ENCODE assay signal across 21 cellular contexts in the genomic region with DNA sequence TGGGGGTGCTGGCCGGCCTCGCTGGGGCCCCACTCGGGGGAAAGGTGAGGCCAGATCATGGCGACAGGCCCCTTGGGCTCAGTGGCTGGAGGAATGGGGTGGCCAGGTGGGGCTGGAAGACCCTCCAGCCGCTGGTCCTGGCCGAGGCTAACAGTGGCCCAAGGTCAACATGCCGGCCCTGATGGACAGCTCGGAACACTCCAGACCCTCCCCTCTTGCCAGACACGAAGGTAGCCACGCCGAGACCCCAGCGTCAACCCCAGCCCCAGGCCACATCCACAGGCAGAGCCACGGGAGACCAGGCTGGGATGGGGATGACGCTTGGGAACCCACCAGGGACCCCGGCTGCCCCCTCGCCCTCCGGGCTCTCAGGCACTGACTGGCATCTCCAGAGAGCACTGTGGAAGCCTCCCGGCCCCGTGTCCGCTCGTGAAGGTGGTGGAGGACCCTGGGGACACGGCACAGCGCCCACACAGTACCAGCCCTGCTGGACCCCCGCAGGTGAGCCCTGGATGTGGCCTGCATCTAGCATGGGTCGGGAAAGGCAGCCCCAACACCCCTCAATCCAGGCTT. TPM values are rescaled to one million over a fixed set of nuclear protein-coding genes. Genes with fewer than 3 reads are reported as not detected.
DNase-seq lines count a peak whose midpoint lies in the region; ATAC-seq and TF ChIP-seq lines count a peak whose summit lies in the region.
"Had no signal": no experiment of that assay in that cellular context is flagged by ENCODE, and none has a peak within 500 bp of the region (broad histone marks: within the 10 kb centered on the region; RNA-seq: fewer than 3 reads in every experiment).

No MANE protein-coding gene starts in this region.

- H3K36me3 ChIP-seq in GM23338 (ENCODE audit: insufficient read depth) (no peaks in the 10 kb centered on the region), hepatocyte (replicated peaks; ENCODE audit: insufficient read depth, low read depth) (no peaks in the 10 kb centered on the region), neuronal stem cell (replicated peaks in 1 of 2; ENCODE audit: control insufficient read depth in 2 of 2, insufficient read depth in 2 of 2, low read length in 2 of 2) (peaks cover 0 to under 1% of the 10 kb centered on the region in 2 donors), HAP-1 (replicated peaks) (no peaks in the 10 kb centered on the region; the same call in 1 of the 2 replicates), Peyer's patch (peaks cover 0 to 2% (median 0%) of the 10 kb centered on the region in 3 donors)

- ATAC-seq in GM23338 (peak; percentile 3; the same call in 1 of the 3 replicates), GM21723 (IDR thresholded peaks at IDR 0.05; ENCODE audit: unreplicated experiment) (no peak)
- ATAC-seq: Right ventricle myocardium inferior had no signal

- H3K27ac Mint-ChIP-seq in GM23338: no peak overlapping the region

- H3K27me3 ChIP-seq in GM23338 (ENCODE audit: insufficient read depth) (peaks cover 10% of the 10 kb centered on the region; the same call in 1 of the 2 replicates), hepatocyte (peaks cover 24% of the 10 kb centered on the region), neuronal stem cell (ENCODE audit: control insufficient read depth in 3 of 3, insufficient read depth in 3 of 3, low read depth in 1 of 3, low read length in 3 of 3) (peaks cover 0 to 21% (median 17%) of the 10 kb centered on the region in 3 experiments), HAP-1 (ENCODE audit: low read depth) (no peaks in the 10 kb centered on the region), Peyer's patch (peaks cover 0 to 21% of the 10 kb centered on the region in 2 donors)

- H3K27ac ChIP-seq in GM23338 (ENCODE audit: low read depth): no peak overlapping the region
- peak overlapping the region; percentile 38 for H3K27ac ChIP-seq in adipose tissue (ENCODE audit: low read depth, low read length)
- H3K27ac ChIP-seq in hepatocyte: no peak overlapping the region
- no peak overlapping the region for H3K27ac ChIP-seq in neuronal stem cell (replicated peaks; ENCODE audit: low read length)
- no peak overlapping the region for H3K27ac ChIP-seq in Peyer's patch
- H3K27ac ChIP-seq: A549 had no signal

- H2BK5ac ChIP-seq in neuronal stem cell (ENCODE audit: low read length): no peak overlapping the region

- H3K9me3 ChIP-seq in hepatocyte (ENCODE audit: low read depth): no peaks in the 10 kb centered on the region
- no peaks in the 10 kb centered on the region for H3K9me3 ChIP-seq in neuronal stem cell (replicated peaks in 1 of 2; ENCODE audit: control insufficient read depth in 2 of 2, insufficient read depth in 1 of 2, low read depth in 1 of 2, low read length in 2 of 2)
- H3K9me3 ChIP-seq in HAP-1: no peaks in the 10 kb centered on the region
- H3K9me3 ChIP-seq in Peyer's patch: no peaks in the 10 kb centered on the region
- H3K9me3 ChIP-seq: A549 had no signal

- H3K79me1 ChIP-seq in neuronal stem cell (ENCODE audit: low read depth, low read length): peaks cover under 1% of the 10 kb centered on the region

- peak overlapping the region; percentile 84 for H3K9ac ChIP-seq in neuronal stem cell (ENCODE audit: low read depth, low read length, poor library complexity)

- H3K4me1 ChIP-seq in GM23338 (ENCODE audit: insufficient read depth) (peaks cover 3% of the 10 kb centered on the region; the same call in 1 of the 2 replicates), hepatocyte (ENCODE audit: insufficient read depth) (peaks cover 3% of the 10 kb centered on the region), neuronal stem cell (ENCODE audit: control insufficient read depth in 2 of 2, insufficient read depth in 1 of 2, low read depth in 1 of 2, low read length in 2 of 2) (peaks cover 3 to 10% of the 10 kb centered on the region in 2 donors), HAP-1 (no peaks in the 10 kb centered on the region), Peyer's patch (peaks cover 0 to 16% (median 10%) of the 10 kb centered on the region in 4 donors)

- peaks cover 5% of the 10 kb centered on the region for H3K36me3 Mint-ChIP-seq in GM23338 (ENCODE audit: low read depth)
- H3K36me3 Mint-ChIP-seq: CD4-positive, CD25-positive, alpha-beta regulatory T cell had no signal

- no peaks in the 10 kb centered on the region; the same call in 1 of the 2 replicates for H4K20me1 ChIP-seq in GM23338 (replicated peaks; ENCODE audit: insufficient read depth)
- no peaks in the 10 kb centered on the region for H4K20me1 ChIP-seq in hepatocyte (ENCODE audit: insufficient read depth, poor library complexity, severe bottlenecking)

- in situ Hi-C loops in HAP-1 (cut with MboI; ENCODE audit: low sequenced_read_pairs): loop anchor here (10.0 kb wide), 1 partner anchor 57 kb away; a partner anchor contains a TSS

- no peaks in the 10 kb centered on the region for H3K9me2 ChIP-seq in GM23338 (ENCODE audit: insufficient read depth)
- H3K9me2 ChIP-seq in hepatocyte (replicated peaks; ENCODE audit: insufficient read depth): no peaks in the 10 kb centered on the region

- H2BK15ac ChIP-seq in neuronal stem cell (ENCODE audit: low read length): peak overlapping the region; percentile 33

- H2BK120ac ChIP-seq in neuronal stem cell (ENCODE audit: low read depth, low read length): no peak overlapping the region

- H2BK12ac ChIP-seq in neuronal stem cell (ENCODE audit: low read length): no peak overlapping the region

- no peak overlapping the region for H3K4ac ChIP-seq in neuronal stem cell (ENCODE audit: low read length)

- H3F3A ChIP-seq in GM23338 (replicated peaks; ENCODE audit: low read depth): peaks cover 8% of the 10 kb centered on the region; the same call in 1 of the 2 replicates

- peak overlapping the region; percentile 94 for H3K18ac ChIP-seq in neuronal stem cell (ENCODE audit: low read length)

- DNase-seq in GM23338 (ENCODE audit: low spot score): no peak
- no peak for DNase-seq in hepatocyte (ENCODE audit: low spot score)
- DNase-seq in neuronal stem cell (ENCODE audit: low spot score): no peak
- DNase-seq in HAP-1 (ENCODE audit: low spot score in 2 of 2): no peak
- DNase-seq in activated CD4-positive, alpha-beta T cell treated with anti-CD3 and anti-CD28 coated beads, Interleukin-2, amount 50 U/mL, for 1 hour: no peak
- DNase-seq in Peyer's patch: no peak
- DNase-seq: CD4-positive, CD25-positive, alpha-beta regulatory T cell; COR-L47; DMS79; GOT3; MM.1S; NCI-H1048; NCI-H1417 treated with DMSO at 0.1 percent for 48 hours; NCI-H187; SW 1271 had no signal

- 60 to 72% (median 67%) methylated on average over 18 to 25 of the region's 25 CpGs for WGBS in adipose tissue, 3 donors
- 79% methylated on average over 25 of the region's 25 CpGs for WGBS in hepatocyte (ENCODE audit: low lambda C conversion rate, missing lambda C conversion rate)
- WGBS in neuronal stem cell (ENCODE audit: extremely low coverage in 2 of 2, insufficient read length in 2 of 2, insufficient replicate concordance in 1 of 2), 2 donors: no CpG with 5 or more reads among the region's 25 CpGs

- H3K23ac ChIP-seq in neuronal stem cell (ENCODE audit: low read depth, low read length, poor library complexity): peak overlapping the region; percentile 73

- no peak overlapping the region for H2AFZ ChIP-seq in GM23338
- H2AFZ ChIP-seq in hepatocyte: no peak overlapping the region
- H2AFZ ChIP-seq in neuronal stem cell (ENCODE audit: low read length): no peak overlapping the region

- no peak overlapping the region for H4K91ac ChIP-seq in neuronal stem cell (ENCODE audit: low read depth, low read length, poor library complexity)

- peaks cover 2% of the 10 kb centered on the region; the same call in 1 of the 3 replicates for H3K4me1 Mint-ChIP-seq in GM23338

- TF ChIP-seq POLR2A in Peyer's patch (IDR thresholded peaks at IDR 0.05): no peak

- peaks cover 2% of the 10 kb centered on the region for H3K27me3 Mint-ChIP-seq in GM23338 (ENCODE audit: insufficient read depth, low read depth, poor library complexity)

- H2AK5ac ChIP-seq in neuronal stem cell (ENCODE audit: low read depth, low read length): peak overlapping the region; percentile 86

- H3K79me2 ChIP-seq in GM23338 (replicated peaks; ENCODE audit: insufficient read depth) (no peaks in the 10 kb centered on the region), hepatocyte (no peaks in the 10 kb centered on the region)

- H3K14ac ChIP-seq in neuronal stem cell (ENCODE audit: low read length): no peak overlapping the region

- H3K4me3 Mint-ChIP-seq in GM23338: no peak overlapping the region
- H3K4me3 Mint-ChIP-seq: CD4-positive, CD25-positive, alpha-beta regulatory T cell had no signal

- no peak for TF ChIP-seq CTCF in GM23338 (conservative IDR thresholded peaks at IDR 0.05; ENCODE audit: low read depth in 2 of 2)
- TF ChIP-seq CTCF in hepatocyte (IDR thresholded peaks at IDR 0.05; ENCODE audit: poor library complexity): no peak
- no peak for TF ChIP-seq CTCF in Peyer's patch (IDR thresholded peaks at IDR 0.05)

- H3K9me3 Mint-ChIP-seq in GM23338: no peaks in the 10 kb centered on the region
- H3K9me3 Mint-ChIP-seq: CD4-positive, CD25-positive, alpha-beta regulatory T cell had no signal

- peak overlapping the region; percentile 17 for H4K8ac ChIP-seq in neuronal stem cell (ENCODE audit: low read depth, low read length)

- H3K4me2 ChIP-seq in GM23338 (peak overlapping the region; percentile 77), hepatocyte (peak overlapping the region; percentile 70), neuronal stem cell (ENCODE audit: insufficient read depth, low read length, poor library complexity, severe bottlenecking) (peak overlapping the region; percentile 54)
- H3K4me2 ChIP-seq: A549 had no signal

- peak overlapping the region; percentile 47; the same call in 1 of the 2 replicates for H3K4me3 ChIP-seq in GM23338
- H3K4me3 ChIP-seq in hepatocyte: no peak overlapping the region
- no peak overlapping the region for H3K4me3 ChIP-seq in neuronal stem cell (ENCODE audit: low read length in 2 of 2)
- no peak overlapping the region for H3K4me3 ChIP-seq in HAP-1
- no peak overlapping the region for H3K4me3 ChIP-seq in Peyer's patch
- H3K4me3 ChIP-seq: A549 had no signal

RNA-seq across cellular contexts. Expression of a gene that starts 0.9 kb away (rescaled TPM):
- 3.0 and 4.1 TPM in 2 replicates for total RNA-seq in GM23338 (2014; rRNA removed; shearing (Covaris generic))
- polyA plus RNA-seq in GM23338 (2016; fragmentation: Nextera tagmentation; extraction: Ambion mirVana) (4.1 and 4.2 TPM in 2 replicates), adipose tissue (1 to 10 TPM in 2 of 3 donors, under 1 TPM in 1; 0.53 to 6.1 (median 3.5) TPM), hepatocyte (5.2 and 6.6 TPM in 2 replicates)
- total RNA-seq in hepatocyte (3.8 and 4.1 TPM in 2 replicates), Peyer's patch (10 to 100 TPM in 3 of 4 donors, not detected in 1; 23.3 to 58.0 (median 44.2) TPM)
- polyA plus RNA-seq in neuronal stem cell (2013, experiment 1 of 2): 4.0 TPM
- polyA plus RNA-seq in neuronal stem cell (2013, experiment 2 of 2): 4.6 TPM
- total RNA-seq: NCI-H460, SK-MEL-5 had no signal

RNA-seq across cellular contexts. Expression of a gene that starts 15.4 kb away (rescaled TPM):
- total RNA-seq in GM23338 (2014; rRNA removed; shearing (Covaris generic)): 26.5 and 33.5 TPM in 2 replicates
- polyA plus RNA-seq in GM23338 (2016; fragmentation: Nextera tagmentation; extraction: Ambion mirVana) (5.5 and 9.3 TPM in 2 replicates), adipose tissue (10 to 100 TPM in 1 of 3 donors, 1 to 10 TPM in 2; 8.9 to 13.0 (median 8.9) TPM), hepatocyte (36.3 and 36.9 TPM in 2 replicates)
- total RNA-seq in hepatocyte (28.8 and 28.9 TPM in 2 replicates), Peyer's patch (10 to 100 TPM in 2 of 4 donors, 1 to 10 TPM in 2; 9.1 to 13.4 (median 10.6) TPM)
- 24.2 TPM for polyA plus RNA-seq in neuronal stem cell (2013, experiment 1 of 2)
- 23.9 TPM for polyA plus RNA-seq in neuronal stem cell (2013, experiment 2 of 2)

RNA-seq across cellular contexts. Expression of a gene that starts 15.6 kb away (rescaled TPM):
- total RNA-seq in GM23338 (2014; rRNA removed; shearing (Covaris generic)): 51.6 and 62.6 TPM in 2 replicates
- polyA plus RNA-seq in GM23338 (2016; fragmentation: Nextera tagmentation; extraction: Ambion mirVana): 45.0 and 49.2 TPM in 2 replicates
- polyA plus RNA-seq in adipose tissue: 100 to 1,000 TPM in 2 of 3 donors, 10 to 100 TPM in 1; 93.9 to 148 (median 101) TPM
- total RNA-seq in hepatocyte: 110 and 156 TPM in 2 replicates
- polyA plus RNA-seq in hepatocyte: 296 and 311 TPM in 2 replicates
- polyA plus RNA-seq in neuronal stem cell (2013, experiment 1 of 2): 62.8 TPM
- 64.4 TPM for polyA plus RNA-seq in neuronal stem cell (2013, experiment 2 of 2)
- 100 to 1,000 TPM in 3 of 4 donors, 10 to 100 TPM in 1; 88.3 to 280 (median 177) TPM for total RNA-seq in Peyer's patch

RNA-seq across cellular contexts. Expression of a gene that starts 26.2 kb away (rescaled TPM):
- 70.2 and 73.5 TPM in 2 replicates for total RNA-seq in GM23338 (2014; rRNA removed; shearing (Covaris generic))
- 47.1 and 49.5 TPM in 2 replicates for polyA plus RNA-seq in GM23338 (2016; fragmentation: Nextera tagmentation; extraction: Ambion mirVana)
- 10 to 100 TPM; 25.8 to 45.1 (median 39.5) TPM for polyA plus RNA-seq in adipose tissue
- 31.3 and 31.7 TPM in 2 replicates for total RNA-seq in hepatocyte
- polyA plus RNA-seq in hepatocyte: 66.7 and 81.0 TPM in 2 replicates
- 43.4 TPM for polyA plus RNA-seq in neuronal stem cell (2013, experiment 1 of 2)
- 42.6 TPM for polyA plus RNA-seq in neuronal stem cell (2013, experiment 2 of 2)
- 10 to 100 TPM; 25.6 to 64.2 (median 55.3) TPM for total RNA-seq in Peyer's patch

RNA-seq across cellular contexts. Expression of a gene that starts 32.8 kb away (rescaled TPM):
- 0.70 and 1.4 TPM in 2 replicates for total RNA-seq in GM23338 (2014; rRNA removed; shearing (Covaris generic))
- 1.7 and 1.8 TPM in 2 replicates for polyA plus RNA-seq in GM23338 (2016; fragmentation: Nextera tagmentation; extraction: Ambion mirVana)
- polyA plus RNA-seq in adipose tissue: 1 to 10 TPM; 1.7 to 6.6 (median 4.9) TPM
- 1.0 and 1.8 TPM in 2 replicates for total RNA-seq in hepatocyte
- 3.5 and 3.9 TPM in 2 replicates for polyA plus RNA-seq in hepatocyte
- polyA plus RNA-seq in neuronal stem cell (2013, experiment 1 of 2): 3.7 TPM
- 3.8 TPM for polyA plus RNA-seq in neuronal stem cell (2013, experiment 2 of 2)
- total RNA-seq in Peyer's patch: 10 to 100 TPM in 3 of 4 donors, not detected in 1; 10.9 to 21.6 (median 16.9) TPM
- polyA plus RNA-seq: CD4-positive, CD25-positive, alpha-beta regulatory T cell had no signal
